ENCODE assay signal across 19 cellular contexts in the genomic region with DNA sequence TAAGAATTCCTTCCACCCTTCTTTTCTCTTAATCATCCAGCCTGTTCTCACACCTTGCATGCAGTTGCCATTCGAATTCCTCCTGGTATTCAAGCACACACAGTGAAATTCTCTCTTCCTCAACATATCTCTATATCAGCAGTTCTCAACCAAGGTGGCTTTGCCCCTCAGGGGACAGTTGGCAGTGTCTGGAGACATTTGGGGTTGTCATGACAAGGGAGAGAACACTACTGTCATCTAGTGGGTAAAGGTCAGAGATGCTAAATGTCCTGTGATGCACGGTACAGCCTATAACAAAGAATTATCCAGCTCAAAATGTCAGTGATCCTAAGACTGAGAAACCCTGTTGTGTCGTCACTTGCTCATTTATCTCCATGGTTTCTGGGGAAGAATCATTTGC.
DNase-seq lines count a peak whose midpoint lies in the region; ATAC-seq and FAIRE-seq lines count a peak whose summit lies in the region.
"Had no signal": no experiment of that assay in that cellular context is flagged by ENCODE, and none has a peak within 500 bp of the region (broad histone marks: within the 10 kb centered on the region; RNA-seq: fewer than 3 reads in every experiment).

No MANE protein-coding gene starts in this region.

- H2BK15ac ChIP-seq in mesendoderm (replicated peaks; ENCODE audit: low read depth): no peak overlapping the region

- in situ Hi-C loops in Caki2 (cut with HindIII; ENCODE audit: low pct_unique_long_range_greater_than_20kb, low sequenced_read_pairs): no loop called here

- H2AK5ac ChIP-seq in mesendoderm (ENCODE audit: low read length): no peak overlapping the region

- no peak overlapping the region for H3K4ac ChIP-seq in mesendoderm (ENCODE audit: low read depth, low read length)

- no peak overlapping the region for H3K9ac ChIP-seq in mesendoderm (ENCODE audit: low read length)

- H4K8ac ChIP-seq in mesendoderm (ENCODE audit: low read depth, low read length): no peak overlapping the region

- no peak overlapping the region for H3K27ac ChIP-seq in mesendoderm (ENCODE audit: low read depth, low read length)
- H3K27ac ChIP-seq: Peyer's patch had no signal

- no peaks in the 10 kb centered on the region for H3K36me3 ChIP-seq in mesendoderm (ENCODE audit: control insufficient read depth, insufficient read depth, low read length)
- H3K36me3 ChIP-seq: Peyer's patch had no signal

- no peak overlapping the region for H2BK120ac ChIP-seq in mesendoderm (ENCODE audit: low read depth, low read length)

- H3K23ac ChIP-seq in mesendoderm (ENCODE audit: low read length): no peak overlapping the region

- no peak overlapping the region for H3K56ac ChIP-seq in mesendoderm (ENCODE audit: low read length)

- no peaks in the 10 kb centered on the region for H3K79me2 ChIP-seq in mesendoderm (ENCODE audit: control insufficient read depth, insufficient read depth, low read length)

- H2BK5ac ChIP-seq in mesendoderm (ENCODE audit: low read length): no peak overlapping the region

- WGBS in mesendoderm (ENCODE audit: extremely low coverage, insufficient coverage, low lambda C conversion rate): no CpG with 5 or more reads among the region's 3 CpGs

- peak; percentile 33 for FAIRE-seq in HTR-8/SVneo (lab: Jason Lieb, UNC)

- peaks cover 5% of the 10 kb centered on the region for H3K4me1 ChIP-seq in mesendoderm (ENCODE audit: control insufficient read depth, low read depth, low read length)
- H3K4me1 ChIP-seq: Caco-2, Peyer's patch had no signal

- peak; percentile 6 for DNase-seq in Caki2 (ENCODE audit: low read depth)
- no peak for DNase-seq in HTR-8/SVneo (ENCODE audit: insufficient read length, low spot score)
- peak; percentile 7 for DNase-seq in OCI-M1 (lab: John Stamatoyannopoulos, UW)
- DNase-seq in mesendoderm: peak; percentile 70
- DNase-seq in activated naive CD4-positive, alpha-beta T cell treated with Interleukin-2 at 50 U/mL for 16 hours: no peak
- DNase-seq: AML-193; CD4-positive, CD25-positive, alpha-beta regulatory T cell; GOT3; HFFc6; NCI-H1048; NCI-H1436 treated with DMSO at 0.1 percent for 48 hours; NCI-H2029 treated with DMSO at 0.1 percent for 48 hours; NCI-H748 treated with DMSO at 0.1 percent for 48 hours; Peyer's patch; SHP77 had no signal

- no peak for ATAC-seq in GM18498 (IDR thresholded peaks at IDR 0.05; ENCODE audit: unreplicated experiment)
- no peak for ATAC-seq in HG02759 (IDR thresholded peaks at IDR 0.05; ENCODE audit: unreplicated experiment)
- ATAC-seq: SK-N-SH treated with all-trans-retinoic acid at 6 μM for 48 hours had no signal

- H4K5ac ChIP-seq in mesendoderm (ENCODE audit: low read length): no peak overlapping the region

- no peaks in the 10 kb centered on the region for H3K79me1 ChIP-seq in mesendoderm (ENCODE audit: low read length)

- no peaks in the 10 kb centered on the region for H3K27me3 ChIP-seq in mesendoderm (ENCODE audit: insufficient read depth, low read length, poor library complexity)
- H3K27me3 ChIP-seq: Peyer's patch had no signal

- no peak overlapping the region for H3K4me3 ChIP-seq in mesendoderm (ENCODE audit: low read length)
- H3K4me3 ChIP-seq: Peyer's patch had no signal

- H3K18ac ChIP-seq in mesendoderm (ENCODE audit: low read length): no peak overlapping the region

- no peak overlapping the region for H3K4me2 ChIP-seq in mesendoderm (ENCODE audit: low read length)

Comparison
In these comparisons a context has a peak if more than half of its experiments do, and no peak if none do; other contexts are left out.
1. DNase-seq: peak in Caki2 (single experiment), OCI-M1 (single experiment) and mesendoderm (single experiment); none in HTR-8/SVneo (single experiment) and activated naive CD4-positive, alpha-beta T cell treated with Interleukin-2 at 50 U/mL for 16 hours (single experiment).